ENCODE assay signal across 1 cellular context in genomic region chr5:34771076-34771475, GRCh38.
TF ChIP-seq lines count a peak whose summit lies in the region.

No MANE protein-coding gene starts in this region.

TF ChIP-seq in IMR-90, 13 proteins besides CTCF, POLR2A, EP300 and RAD21 (continued from another document):
- no peak for TF ChIP-seq USF2 (IDR thresholded peaks at IDR 0.05; ENCODE audit: low read depth, low read length)
- no peak for TF ChIP-seq SMC3 (IDR thresholded peaks at IDR 0.05; ENCODE audit: low read depth, low read length)
- TF ChIP-seq BHLHE40 (IDR thresholded peaks at IDR 0.05; ENCODE audit: low read depth, low read length): no peak
- no peak for TF ChIP-seq MXI1 (IDR thresholded peaks at IDR 0.05; ENCODE audit: borderline replicate concordance, low read depth, low read length)
